Comparison of ENCODE assay signal across 1 cellular context in the genomic region with DNA sequence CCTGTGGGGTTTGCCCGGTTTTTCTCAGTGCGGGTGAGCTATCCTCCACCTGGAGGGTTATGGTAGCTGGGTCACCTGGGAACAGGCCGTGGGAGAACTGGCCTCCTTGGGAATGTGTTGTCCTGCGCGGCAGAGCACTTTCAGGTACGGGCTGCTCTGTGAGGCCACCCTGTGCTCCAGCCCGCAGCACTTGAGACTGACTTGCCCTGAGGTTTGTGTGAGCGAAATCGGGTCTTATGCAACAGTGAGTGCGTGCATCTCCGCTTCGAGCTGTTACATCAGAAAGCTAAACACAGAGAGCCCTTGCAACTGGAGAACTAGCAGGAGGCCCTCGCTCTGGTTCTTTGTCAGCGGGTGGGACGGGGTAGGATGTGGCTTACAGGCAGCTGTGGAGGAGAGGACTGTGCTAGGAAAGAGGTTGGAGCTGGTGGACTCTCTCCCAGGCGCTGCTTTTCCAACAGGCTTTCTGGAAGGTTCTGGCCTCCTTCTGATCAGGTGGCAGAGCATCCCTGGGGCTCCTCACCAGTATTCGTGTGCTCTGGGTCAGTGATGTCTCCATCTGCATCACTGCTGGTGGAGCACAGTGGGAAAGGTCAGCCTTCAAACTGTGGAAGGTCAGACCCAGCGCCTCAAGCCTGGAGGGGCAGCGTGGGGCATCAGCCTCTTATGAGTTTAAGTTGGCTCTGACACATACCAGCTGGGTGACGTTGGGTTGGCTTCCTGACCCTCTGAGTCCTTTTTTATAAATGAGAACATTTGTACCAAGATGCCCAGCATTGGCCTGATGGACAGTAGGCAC.
A peak's percentile ranks its signal among the peaks of the same experiment; 100 is the strongest.
TF ChIP-seq lines count a peak whose summit lies in the region.

No MANE protein-coding gene starts in this region.

TF ChIP-seq in HepG2, 621 proteins besides CTCF, POLR2A, EP300 and RAD21 (continued from another document and continues in another):
- TF ChIP-seq, protein P1, sequence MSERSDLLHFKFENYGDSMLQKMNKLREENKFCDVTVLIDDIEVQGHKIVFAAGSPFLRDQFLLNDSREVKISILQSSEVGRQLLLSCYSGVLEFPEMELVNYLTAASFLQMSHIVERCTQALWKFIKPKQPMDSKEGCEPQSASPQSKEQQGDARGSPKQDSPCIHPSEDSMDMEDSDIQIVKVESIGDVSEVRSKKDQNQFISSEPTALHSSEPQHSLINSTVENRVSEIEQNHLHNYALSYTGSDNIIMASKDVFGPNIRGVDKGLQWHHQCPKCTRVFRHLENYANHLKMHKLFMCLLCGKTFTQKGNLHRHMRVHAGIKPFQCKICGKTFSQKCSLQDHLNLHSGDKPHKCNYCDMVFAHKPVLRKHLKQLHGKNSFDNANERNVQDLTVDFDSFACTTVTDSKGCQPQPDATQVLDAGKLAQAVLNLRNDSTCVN (CRISPR knock-in tag; IDR thresholded peaks at IDR 0.05; ENCODE audit: borderline replicate concordance) = no peak
- TF ChIP-seq GZF1 (CRISPR knock-in tag; IDR thresholded peaks at IDR 0.05) = no peak
- TF ChIP-seq MED13 (CRISPR knock-in tag; IDR thresholded peaks at IDR 0.05) = no peak
- peak; percentile 92; the same call in 1 of the 2 replicates for TF ChIP-seq KDM3A (CRISPR knock-in tag; IDR thresholded peaks at IDR 0.05; ENCODE audit: low read depth)
- TF ChIP-seq, protein P2, sequence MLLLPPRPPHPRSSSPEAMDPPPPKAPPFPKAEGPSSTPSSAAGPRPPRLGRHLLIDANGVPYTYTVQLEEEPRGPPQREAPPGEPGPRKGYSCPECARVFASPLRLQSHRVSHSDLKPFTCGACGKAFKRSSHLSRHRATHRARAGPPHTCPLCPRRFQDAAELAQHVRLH (CRISPR knock-in tag; IDR thresholded peaks at IDR 0.05; ENCODE audit: borderline replicate concordance, low read depth) = no peak
- TF ChIP-seq ZNF672 (CRISPR knock-in tag; IDR thresholded peaks at IDR 0.05) = no peak
- TF ChIP-seq ZBTB7A (CRISPR knock-in tag; IDR thresholded peaks at IDR 0.05) = peak; percentile 77; the same call in 1 of the 2 replicates
- TF ChIP-seq, protein P3, sequence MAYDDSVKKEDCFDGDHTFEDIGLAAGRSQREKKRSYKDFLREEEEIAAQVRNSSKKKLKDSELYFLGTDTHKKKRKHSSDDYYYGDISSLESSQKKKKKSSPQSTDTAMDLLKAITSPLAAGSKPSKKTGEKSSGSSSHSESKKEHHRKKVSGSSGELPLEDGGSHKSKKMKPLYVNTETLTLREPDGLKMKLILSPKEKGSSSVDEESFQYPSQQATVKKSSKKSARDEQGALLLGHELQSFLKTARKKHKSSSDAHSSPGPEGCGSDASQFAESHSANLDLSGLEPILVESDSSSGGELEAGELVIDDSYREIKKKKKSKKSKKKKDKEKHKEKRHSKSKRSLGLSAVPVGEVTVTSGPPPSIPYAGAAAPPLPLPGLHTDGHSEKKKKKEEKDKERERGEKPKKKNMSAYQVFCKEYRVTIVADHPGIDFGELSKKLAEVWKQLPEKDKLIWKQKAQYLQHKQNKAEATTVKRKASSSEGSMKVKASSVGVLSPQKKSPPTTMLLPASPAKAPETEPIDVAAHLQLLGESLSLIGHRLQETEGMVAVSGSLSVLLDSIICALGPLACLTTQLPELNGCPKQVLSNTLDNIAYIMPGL (CRISPR knock-in tag; IDR thresholded peaks at IDR 0.05; ENCODE audit: borderline replicate concordance in 1 of 2, low read depth in 1 of 2) = peak in 1 of 2 experiments; percentile 49; a peak in 1 of 4 replicates
- TF ChIP-seq SNAI1 (CRISPR knock-in tag; IDR thresholded peaks at IDR 0.05; ENCODE audit: borderline replicate concordance) = no peak
- no peak for TF ChIP-seq THYN1 (CRISPR knock-in tag; IDR thresholded peaks at IDR 0.05; ENCODE audit: borderline replicate concordance, low read depth)
- TF ChIP-seq, protein P4, sequence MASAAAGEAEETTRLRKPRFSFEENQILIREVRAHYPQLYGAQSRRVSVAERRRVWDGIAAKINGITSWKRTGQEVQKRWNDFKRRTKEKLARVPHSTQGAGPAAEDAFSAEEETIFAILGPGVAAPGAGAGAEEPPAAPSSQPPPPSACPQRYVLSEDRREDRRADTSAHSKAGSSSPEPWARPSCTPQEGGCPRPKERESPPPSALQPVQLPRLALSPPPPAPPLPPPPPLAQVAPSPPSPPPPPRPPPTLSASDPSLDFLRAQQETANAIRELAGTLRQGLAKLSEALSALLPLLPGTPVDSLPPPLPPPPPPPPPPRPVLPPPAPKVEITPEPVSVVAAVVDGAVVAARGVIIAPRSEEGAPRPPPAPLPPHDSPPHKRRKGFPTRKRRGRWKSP (CRISPR knock-in tag; IDR thresholded peaks at IDR 0.05) = peak; percentile 58; the same call in 1 of the 2 replicates
- TF ChIP-seq JDP2 (CRISPR knock-in tag; IDR thresholded peaks at IDR 0.05; ENCODE audit: borderline replicate concordance) = no peak
- TF ChIP-seq CCAR2 (optimal IDR thresholded peaks at IDR 0.05; ENCODE audit: low read depth, low read length) = no peak
- no peak for TF ChIP-seq ZBTB1 (CRISPR knock-in tag; IDR thresholded peaks at IDR 0.05; ENCODE audit: borderline replicate concordance)
- TF ChIP-seq, protein P5, sequence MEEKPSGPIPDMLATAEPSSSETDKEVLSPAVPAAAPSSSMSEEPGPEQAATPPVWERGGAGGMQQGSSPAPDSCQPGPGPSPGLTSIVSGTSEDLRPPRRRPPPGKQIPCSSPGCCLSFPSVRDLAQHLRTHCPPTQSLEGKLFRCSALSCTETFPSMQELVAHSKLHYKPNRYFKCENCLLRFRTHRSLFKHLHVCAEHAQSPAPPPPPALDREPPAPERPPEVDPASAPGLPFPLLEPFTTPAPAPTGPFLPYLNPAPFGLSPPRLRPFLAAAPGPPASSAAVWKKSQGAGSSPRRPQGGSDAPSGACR (CRISPR knock-in tag; IDR thresholded peaks at IDR 0.05) = peak; percentile 70; the same call in 1 of the 2 replicates
- peak; percentile 28; the same call in 1 of the 2 replicates for TF ChIP-seq ZBTB7B (CRISPR knock-in tag; IDR thresholded peaks at IDR 0.05)
- no peak for TF ChIP-seq SNRNP70 (IDR thresholded peaks at IDR 0.05; ENCODE audit: low read depth, low read length)
- TF ChIP-seq GLI4 (CRISPR knock-in tag; IDR thresholded peaks at IDR 0.05; ENCODE audit: borderline replicate concordance) = no peak
- TF ChIP-seq PTBP1 (IDR thresholded peaks at IDR 0.05; ENCODE audit: low read depth, low read length, poor library complexity, severe bottlenecking) = no peak
- TF ChIP-seq ZFP62 (CRISPR knock-in tag; IDR thresholded peaks at IDR 0.05) = no peak
- no peak for TF ChIP-seq EEA1 (CRISPR knock-in tag; IDR thresholded peaks at IDR 0.05; ENCODE audit: borderline replicate concordance)
- TF ChIP-seq GATAD2A (CRISPR knock-in tag; IDR thresholded peaks at IDR 0.05) = peak; percentile 97
- TF ChIP-seq ZNF629 (CRISPR knock-in tag; conservative IDR thresholded peaks at IDR 0.05) = no peak
- TF ChIP-seq, protein P6, sequence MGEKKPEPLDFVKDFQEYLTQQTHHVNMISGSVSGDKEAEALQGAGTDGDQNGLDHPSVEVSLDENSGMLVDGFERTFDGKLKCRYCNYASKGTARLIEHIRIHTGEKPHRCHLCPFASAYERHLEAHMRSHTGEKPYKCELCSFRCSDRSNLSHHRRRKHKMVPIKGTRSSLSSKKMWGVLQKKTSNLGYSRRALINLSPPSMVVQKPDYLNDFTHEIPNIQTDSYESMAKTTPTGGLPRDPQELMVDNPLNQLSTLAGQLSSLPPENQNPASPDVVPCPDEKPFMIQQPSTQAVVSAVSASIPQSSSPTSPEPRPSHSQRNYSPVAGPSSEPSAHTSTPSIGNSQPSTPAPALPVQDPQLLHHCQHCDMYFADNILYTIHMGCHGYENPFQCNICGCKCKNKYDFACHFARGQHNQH (CRISPR knock-in tag; IDR thresholded peaks at IDR 0.05) = peak; percentile 61; the same call in 1 of the 2 replicates
- TF ChIP-seq, protein P7, sequence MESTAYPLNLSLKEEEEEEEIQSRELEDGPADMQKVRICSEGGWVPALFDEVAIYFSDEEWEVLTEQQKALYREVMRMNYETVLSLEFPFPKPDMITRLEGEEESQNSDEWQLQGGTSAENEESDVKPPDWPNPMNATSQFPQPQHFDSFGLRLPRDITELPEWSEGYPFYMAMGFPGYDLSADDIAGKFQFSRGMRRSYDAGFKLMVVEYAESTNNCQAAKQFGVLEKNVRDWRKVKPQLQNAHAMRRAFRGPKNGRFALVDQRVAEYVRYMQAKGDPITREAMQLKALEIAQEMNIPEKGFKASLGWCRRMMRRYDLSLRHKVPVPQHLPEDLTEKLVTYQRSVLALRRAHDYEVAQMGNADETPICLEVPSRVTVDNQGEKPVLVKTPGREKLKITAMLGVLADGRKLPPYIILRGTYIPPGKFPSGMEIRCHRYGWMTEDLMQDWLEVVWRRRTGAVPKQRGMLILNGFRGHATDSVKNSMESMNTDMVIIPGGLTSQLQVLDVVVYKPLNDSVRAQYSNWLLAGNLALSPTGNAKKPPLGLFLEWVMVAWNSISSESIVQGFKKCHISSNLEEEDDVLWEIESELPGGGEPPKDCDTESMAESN (CRISPR knock-in tag; conservative IDR thresholded peaks at IDR 0.05) = peak; percentile 86
- TF ChIP-seq FOXO1 (CRISPR knock-in tag; IDR thresholded peaks at IDR 0.05) = peak; percentile 24; the same call in 1 of the 2 replicates
- no peak for TF ChIP-seq KAT2B (IDR thresholded peaks at IDR 0.05; ENCODE audit: borderline replicate concordance, low read depth, low read length)
- TF ChIP-seq, protein P8, sequence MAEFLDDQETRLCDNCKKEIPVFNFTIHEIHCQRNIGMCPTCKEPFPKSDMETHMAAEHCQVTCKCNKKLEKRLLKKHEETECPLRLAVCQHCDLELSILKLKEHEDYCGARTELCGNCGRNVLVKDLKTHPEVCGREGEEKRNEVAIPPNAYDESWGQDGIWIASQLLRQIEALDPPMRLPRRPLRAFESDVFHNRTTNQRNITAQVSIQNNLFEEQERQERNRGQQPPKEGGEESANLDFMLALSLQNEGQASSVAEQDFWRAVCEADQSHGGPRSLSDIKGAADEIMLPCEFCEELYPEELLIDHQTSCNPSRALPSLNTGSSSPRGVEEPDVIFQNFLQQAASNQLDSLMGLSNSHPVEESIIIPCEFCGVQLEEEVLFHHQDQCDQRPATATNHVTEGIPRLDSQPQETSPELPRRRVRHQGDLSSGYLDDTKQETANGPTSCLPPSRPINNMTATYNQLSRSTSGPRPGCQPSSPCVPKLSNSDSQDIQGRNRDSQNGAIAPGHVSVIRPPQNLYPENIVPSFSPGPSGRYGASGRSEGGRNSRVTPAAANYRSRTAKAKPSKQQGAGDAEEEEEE (CRISPR knock-in tag; IDR thresholded peaks at IDR 0.05; ENCODE audit: borderline replicate concordance) = no peak
- no peak for TF ChIP-seq XBP1 (CRISPR knock-in tag; IDR thresholded peaks at IDR 0.05)
- TF ChIP-seq, protein P9, sequence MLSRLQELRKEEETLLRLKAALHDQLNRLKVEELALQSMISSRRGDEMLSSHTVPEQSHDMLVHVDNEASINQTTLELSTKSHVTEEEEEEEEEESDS (CRISPR knock-in tag; IDR thresholded peaks at IDR 0.05; ENCODE audit: borderline replicate concordance) = no peak
- peak; percentile 75 for TF ChIP-seq PITX1 (CRISPR knock-in tag; IDR thresholded peaks at IDR 0.05)
- TF ChIP-seq NCOA1 (CRISPR knock-in tag; IDR thresholded peaks at IDR 0.05) = no peak
- TF ChIP-seq ZBTB42 (CRISPR knock-in tag; IDR thresholded peaks at IDR 0.05) = no peak
- TF ChIP-seq, protein P10, sequence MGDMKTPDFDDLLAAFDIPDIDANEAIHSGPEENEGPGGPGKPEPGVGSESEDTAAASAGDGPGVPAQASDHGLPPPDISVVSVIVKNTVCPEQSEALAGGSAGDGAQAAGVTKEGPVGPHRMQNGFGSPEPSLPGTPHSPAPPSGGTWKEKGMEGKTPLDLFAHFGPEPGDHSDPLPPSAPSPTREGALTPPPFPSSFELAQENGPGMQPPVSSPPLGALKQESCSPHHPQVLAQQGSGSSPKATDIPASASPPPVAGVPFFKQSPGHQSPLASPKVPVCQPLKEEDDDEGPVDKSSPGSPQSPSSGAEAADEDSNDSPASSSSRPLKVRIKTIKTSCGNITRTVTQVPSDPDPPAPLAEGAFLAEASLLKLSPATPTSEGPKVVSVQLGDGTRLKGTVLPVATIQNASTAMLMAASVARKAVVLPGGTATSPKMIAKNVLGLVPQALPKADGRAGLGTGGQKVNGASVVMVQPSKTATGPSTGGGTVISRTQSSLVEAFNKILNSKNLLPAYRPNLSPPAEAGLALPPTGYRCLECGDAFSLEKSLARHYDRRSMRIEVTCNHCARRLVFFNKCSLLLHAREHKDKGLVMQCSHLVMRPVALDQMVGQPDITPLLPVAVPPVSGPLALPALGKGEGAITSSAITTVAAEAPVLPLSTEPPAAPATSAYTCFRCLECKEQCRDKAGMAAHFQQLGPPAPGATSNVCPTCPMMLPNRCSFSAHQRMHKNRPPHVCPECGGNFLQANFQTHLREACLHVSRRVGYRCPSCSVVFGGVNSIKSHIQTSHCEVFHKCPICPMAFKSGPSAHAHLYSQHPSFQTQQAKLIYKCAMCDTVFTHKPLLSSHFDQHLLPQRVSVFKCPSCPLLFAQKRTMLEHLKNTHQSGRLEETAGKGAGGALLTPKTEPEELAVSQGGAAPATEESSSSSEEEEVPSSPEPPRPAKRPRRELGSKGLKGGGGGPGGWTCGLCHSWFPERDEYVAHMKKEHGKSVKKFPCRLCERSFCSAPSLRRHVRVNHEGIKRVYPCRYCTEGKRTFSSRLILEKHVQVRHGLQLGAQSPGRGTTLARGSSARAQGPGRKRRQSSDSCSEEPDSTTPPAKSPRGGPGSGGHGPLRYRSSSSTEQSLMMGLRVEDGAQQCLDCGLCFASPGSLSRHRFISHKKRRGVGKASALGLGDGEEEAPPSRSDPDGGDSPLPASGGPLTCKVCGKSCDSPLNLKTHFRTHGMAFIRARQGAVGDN (CRISPR knock-in tag; IDR thresholded peaks at IDR 0.05) = peak; percentile 90
- TF ChIP-seq ZNF205 (CRISPR knock-in tag; IDR thresholded peaks at IDR 0.05) = peak; percentile 85; the same call in 1 of the 2 replicates
- TF ChIP-seq ZNF44 (CRISPR knock-in tag; IDR thresholded peaks at IDR 0.05) = no peak
- TF ChIP-seq ZNF552 (CRISPR knock-in tag; IDR thresholded peaks at IDR 0.05; ENCODE audit: borderline replicate concordance) = 0 out of 2 replicates have a peak, but pooled peaks have one; percentile 47
- no peak for TF ChIP-seq CBX2 (IDR thresholded peaks at IDR 0.05; ENCODE audit: low read depth, low read length)
- no peak for TF ChIP-seq CBX2 (CRISPR knock-in tag; IDR thresholded peaks at IDR 0.05; ENCODE audit: low read depth)
- TF ChIP-seq KDM5B (CRISPR knock-in tag; IDR thresholded peaks at IDR 0.05; ENCODE audit: borderline replicate concordance) = no peak; the same call in 1 of the 2 replicates
- TF ChIP-seq, protein P11, sequence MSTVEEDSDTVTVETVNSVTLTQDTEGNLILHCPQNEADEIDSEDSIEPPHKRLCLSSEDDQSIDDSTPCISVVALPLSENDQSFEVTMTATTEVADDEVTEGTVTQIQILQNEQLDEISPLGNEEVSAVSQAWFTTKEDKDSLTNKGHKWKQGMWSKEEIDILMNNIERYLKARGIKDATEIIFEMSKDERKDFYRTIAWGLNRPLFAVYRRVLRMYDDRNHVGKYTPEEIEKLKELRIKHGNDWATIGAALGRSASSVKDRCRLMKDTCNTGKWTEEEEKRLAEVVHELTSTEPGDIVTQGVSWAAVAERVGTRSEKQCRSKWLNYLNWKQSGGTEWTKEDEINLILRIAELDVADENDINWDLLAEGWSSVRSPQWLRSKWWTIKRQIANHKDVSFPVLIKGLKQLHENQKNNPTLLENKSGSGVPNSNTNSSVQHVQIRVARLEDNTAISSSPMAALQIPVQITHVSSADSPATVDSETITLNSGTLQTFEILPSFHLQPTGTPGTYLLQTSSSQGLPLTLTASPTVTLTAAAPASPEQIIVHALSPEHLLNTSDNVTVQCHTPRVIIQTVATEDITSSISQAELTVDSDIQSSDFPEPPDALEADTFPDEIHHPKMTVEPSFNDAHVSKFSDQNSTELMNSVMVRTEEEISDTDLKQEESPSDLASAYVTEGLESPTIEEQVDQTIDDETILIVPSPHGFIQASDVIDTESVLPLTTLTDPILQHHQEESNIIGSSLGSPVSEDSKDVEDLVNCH (CRISPR knock-in tag; IDR thresholded peaks at IDR 0.05) = no peak
- no peak for TF ChIP-seq EZH2 (conservative IDR thresholded peaks at IDR 0.05; ENCODE audit: low read depth, low read length)
